29 cellular contexts compared by ENCODE assay signal in genomic region chr1:200658037-200658808, GRCh38.
"Had no signal": no experiment of that assay in that cellular context is flagged by ENCODE, and none has a peak within 500 bp of the region (broad histone marks: within the 10 kb centered on the region; RNA-seq: fewer than 3 reads in every experiment).

No MANE protein-coding gene starts in this region.

- H3K27me3 Mint-ChIP-seq: activated CD4-positive, alpha-beta T cell treated with anti-CD3 and anti-CD28 coated beads, Interleukin-2, amount 10 ng/mL, durations not matched to agents 7 days and 5 days; activated CD8-positive, alpha-beta T cell treated with anti-CD3 and anti-CD28 coated beads for 36 hours; activated naive CD8-positive, alpha-beta T cell treated with anti-CD3 and anti-CD28 coated beads for 36 hours; naive B cell; progenitor cell of endocrine pancreas had no signal

- H3K9me3 ChIP-seq: gastroesophageal sphincter, neutrophil, ovary, stomach, thyroid gland, upper lobe of right lung had no signal

- DNase-seq: activated CD4-positive, alpha-beta T cell treated with anti-CD3 and anti-CD28 coated beads for 1 hour; activated CD4-positive, alpha-beta T cell treated with anti-CD3 and anti-CD28 coated beads, Interleukin-2, amount 10 ng/mL, durations not matched to agents 7 days and 5 days; activated CD8-positive, alpha-beta T cell treated with anti-CD3 and anti-CD28 coated beads for 36 hours; activated naive CD4-positive, alpha-beta T cell; activated naive CD8-positive, alpha-beta T cell treated with anti-CD3 and anti-CD28 coated beads for 36 hours; activated T-cell treated with anti-CD3 and anti-CD28 coated beads, Interleukin-2, amount 50 U/mL, for 72 hours; dermis blood vessel endothelial cell; effector CD4-positive, alpha-beta T cell; erythroblast; islet precursor cell; left cardiac atrium; left ventricle myocardium superior; naive B cell; nephron progenitor cell; ovary; stimulated activated CD4-positive, alpha-beta T cell treated with anti-CD3 and anti-CD28 coated beads, Interleukin-4, amount 100 ng/mL, for 24 hours; stomach; T-helper 2 cell; thyroid gland; upper lobe of right lung had no signal

- H3K27ac ChIP-seq: gastroesophageal sphincter, hepatocyte, neutrophil, ovary, skin epidermis, stomach, thyroid gland, upper lobe of right lung had no signal

- H3K4me2 ChIP-seq: hepatocyte had no signal

- H3K9me3 Mint-ChIP-seq: activated CD4-positive, alpha-beta T cell treated with anti-CD3 and anti-CD28 coated beads, Interleukin-2, amount 10 ng/mL, durations not matched to agents 7 days and 5 days; activated CD8-positive, alpha-beta T cell treated with anti-CD3 and anti-CD28 coated beads for 36 hours; activated naive CD8-positive, alpha-beta T cell treated with anti-CD3 and anti-CD28 coated beads for 36 hours; activated T-cell treated with anti-CD3 and anti-CD28 coated beads, Interleukin-2, amount 50 U/mL, for 72 hours; mesothelial cell of epicardium; naive B cell; nephron progenitor cell; stimulated activated effector memory CD8-positive, alpha-beta T cell treated with anti-CD3 and anti-CD28 coated beads, Interleukin-12 subunit alpha, Interleukin-12 subunit beta, amount 100 ng/mL, for 72 hours; WTC11 had no signal

- H3K4me3 ChIP-seq: gastroesophageal sphincter, hepatocyte, ovary, skin epidermis, stomach, thyroid gland, upper lobe of right lung had no signal

- H3K27ac Mint-ChIP-seq: activated naive CD8-positive, alpha-beta T cell treated with anti-CD3 and anti-CD28 coated beads for 36 hours; nephron progenitor cell had no signal

- H3K27me3 ChIP-seq: gastroesophageal sphincter, hepatocyte, neutrophil, ovary, stomach, thyroid gland, upper lobe of right lung had no signal

- H3K4me1 ChIP-seq: thyroid gland, upper lobe of right lung had no signal

- H3K36me3 ChIP-seq: ovary had no signal

- H2AFZ ChIP-seq: hepatocyte had no signal

- H3K4me3 Mint-ChIP-seq: activated CD4-positive, alpha-beta T cell treated with anti-CD3 and anti-CD28 coated beads, Interleukin-2, amount 10 ng/mL, durations not matched to agents 7 days and 5 days; activated CD8-positive, alpha-beta T cell treated with anti-CD3 and anti-CD28 coated beads for 36 hours; activated naive CD8-positive, alpha-beta T cell treated with anti-CD3 and anti-CD28 coated beads for 36 hours; activated T-cell treated with anti-CD3 and anti-CD28 coated beads, Interleukin-2, amount 50 U/mL, for 72 hours; mesothelial cell of epicardium; naive B cell; nephron progenitor cell; stimulated activated effector memory CD8-positive, alpha-beta T cell treated with anti-CD3 and anti-CD28 coated beads, Interleukin-12 subunit alpha, Interleukin-12 subunit beta, amount 100 ng/mL, for 72 hours; WTC11 had no signal

- ATAC-seq: activated CD8-positive, alpha-beta T cell treated with anti-CD3 and anti-CD28 coated beads for 36 hours; activated T-cell treated with anti-CD3 and anti-CD28 coated beads, Interleukin-2, amount 50 U/mL, for 72 hours; gastroesophageal sphincter; left ventricle myocardium superior; sciatic nerve; stimulated activated effector memory CD8-positive, alpha-beta T cell treated with anti-CD3 and anti-CD28 coated beads, Interleukin-12 subunit alpha, Interleukin-12 subunit beta, amount 100 ng/mL, for 72 hours; upper lobe of right lung had no signal
